In genomic region chrX:71366674-71367256, GRCh38 we compare ENCODE assay signal across 8 cellular contexts. TPM values are rescaled to one million over a fixed set of nuclear protein-coding genes. Genes with fewer than 3 reads are reported as not detected.
DNase-seq lines count a peak whose midpoint lies in the region; ATAC-seq and TF ChIP-seq lines count a peak whose summit lies in the region.

No MANE protein-coding gene starts in this region.

- intact Hi-C loops in esophagus muscularis mucosa (cut with DNase I) = loop anchor here (10.0 kb wide), 2 partner anchors 112 to 192 kb away; partner anchors contain the start of gene ZMYM3

- peaks cover 0 to 2% (median 0%) of the 10 kb centered on the region in 7 donors for H3K9me3 Mint-ChIP-seq in naive B cell

- H3K9me3 ChIP-seq in MG63 (no peaks in the 10 kb centered on the region), esophagus muscularis mucosa (no peaks in the 10 kb centered on the region)

- H3K4me3 ChIP-seq in MG63 = peak overlapping the region; percentile 74
- H3K4me3 ChIP-seq in esophagus muscularis mucosa = peak overlapping the region; percentile 61 to 78 (median 68)

- no peak for TF ChIP-seq EP300 in esophagus muscularis mucosa (IDR thresholded peaks at IDR 0.05)

- H3K27me3 ChIP-seq in MG63 (no peaks in the 10 kb centered on the region), esophagus muscularis mucosa (no peaks in the 10 kb centered on the region)

- H3K36me3 ChIP-seq in MG63 (peaks cover 22% of the 10 kb centered on the region), esophagus muscularis mucosa (peaks cover 0 to 22% (median 17%) of the 10 kb centered on the region in 4 donors)

- H3K27ac ChIP-seq in esophagus muscularis mucosa (replicated peaks in 1 of 4) = peak overlapping the region; percentile 81 to 94 (median 90)

- peak overlapping the region; percentile 90 to 100 (median 97) for H3K4me3 Mint-ChIP-seq in naive B cell

- peaks cover 20 to 29% (median 28%) of the 10 kb centered on the region in 3 donors for H3K4me1 Mint-ChIP-seq in naive B cell

- H3K27me3 Mint-ChIP-seq in naive B cell = no peaks in the 10 kb centered on the region

- H3K4me1 ChIP-seq in esophagus muscularis mucosa = peaks cover 0 to 35% (median 21%) of the 10 kb centered on the region in 4 donors

- H3K27ac Mint-ChIP-seq in naive B cell = peak overlapping the region; percentile 97 to 99 (median 98)

- TF ChIP-seq POLR2A in esophagus muscularis mucosa (IDR thresholded peaks at IDR 0.05; ENCODE audit: low read depth) = no peak

- DNase-seq in AG08395 (ENCODE audit: low spot score) (peak; percentile 21), MG63 (peak; percentile 29), esophagus muscularis mucosa (ENCODE audit: extremely low spot score) (no peak), naive B cell (no peak), ureter (ENCODE audit: low spot score) (peak; percentile 44), NCI-H226 (no peak)
- DNase-seq in activated T-cell treated with anti-CD3 and anti-CD28 coated beads, Interleukin-2, amount 50 U/mL, for 1 hour = peak; percentile 43

- no peaks in the 10 kb centered on the region for H3K36me3 Mint-ChIP-seq in naive B cell

- no peak for TF ChIP-seq CTCF in esophagus muscularis mucosa (IDR thresholded peaks at IDR 0.05)

- ATAC-seq in GM19324 (IDR thresholded peaks at IDR 0.05; ENCODE audit: low FRiP score, unreplicated experiment) = peak; percentile 9
- peak; percentile 0 to 3 for ATAC-seq in naive B cell (ENCODE audit: low read depth in 2 of 2)

- 48% methylated on average over 28 of the region's 36 CpGs for WGBS in esophagus muscularis mucosa

RNA-seq across cellular contexts. Expression of gene TAF1, which starts 0.6 kb away (rescaled TPM):
- total RNA-seq in MG63 (2014; rRNA removed; shearing (Covaris generic); ENCODE audit: low replicate concordance) = 17.9 and 19.2 TPM in 2 replicates
- total RNA-seq in esophagus muscularis mucosa (10 to 100 TPM; 34.3 to 59.4 (median 41.4) TPM), ureter (82.3 TPM)
- 10 to 100 TPM in 1 of 6 donors, 1 to 10 TPM in 5; 6.2 to 14.3 (median 7.1) TPM for polyA plus RNA-seq in naive B cell (ENCODE audit: low read depth in 6 of 6)

Comparison
In these comparisons a context has a peak if more than half of its experiments do, and no peak if none do; other contexts are left out.
1. DNase-seq: peak in AG08395 (single experiment), MG63 (single experiment), activated T-cell treated with anti-CD3 and anti-CD28 coated beads, Interleukin-2, amount 50 U/mL, for 1 hour (single experiment) and ureter (single experiment); none in esophagus muscularis mucosa (single experiment), naive B cell (single experiment) and NCI-H226 (single experiment).